Comparison of ENCODE assay signal across 12 cellular contexts in the genomic region with DNA sequence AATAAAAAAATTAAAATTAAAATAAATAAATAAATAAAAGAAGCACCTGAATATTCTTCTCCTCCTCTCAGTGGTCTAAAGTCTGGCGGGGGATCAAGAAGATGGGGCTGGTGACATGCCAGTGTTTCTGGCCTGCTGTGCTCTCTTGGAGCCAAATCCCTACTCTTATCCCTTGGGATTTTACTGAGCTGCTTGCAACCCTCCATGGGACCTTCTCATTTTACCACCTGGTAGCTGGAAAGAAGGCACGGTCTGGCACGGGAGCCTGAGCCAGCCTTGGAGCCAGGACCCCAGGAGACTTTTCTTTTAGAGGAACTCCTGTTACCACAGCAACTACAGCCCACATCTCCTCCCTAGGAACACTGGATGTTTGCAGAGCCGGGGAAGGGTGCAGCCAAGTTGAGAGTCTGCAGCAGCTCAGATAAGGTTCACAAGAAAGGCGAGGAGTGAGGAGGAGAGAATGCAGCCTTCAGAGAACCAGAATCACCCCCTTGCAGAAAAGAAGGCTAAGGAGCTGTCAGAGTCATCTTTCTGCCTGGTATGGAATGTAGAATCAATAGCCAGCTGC. TPM values are rescaled to one million over a fixed set of nuclear protein-coding genes. Genes with fewer than 3 reads are reported as not detected.
DNase-seq lines count a peak whose midpoint lies in the region; ATAC-seq and TF ChIP-seq lines count a peak whose summit lies in the region.
"Had no signal": no experiment of that assay in that cellular context is flagged by ENCODE, and none has a peak within 500 bp of the region (broad histone marks: within the 10 kb centered on the region; RNA-seq: fewer than 3 reads in every experiment).

No MANE protein-coding gene starts in this region.

- H3K27ac ChIP-seq in ovary: no peak overlapping the region

- H3K36me3 ChIP-seq in ovary: no peaks in the 10 kb centered on the region

- POLR2A ChIA-PET in activated CD4-positive, alpha-beta T cell treated with anti-CD3 and anti-CD28 coated beads, Interleukin-2, amount 10 ng/mL, durations not matched to agents 7 days and 5 days (lab: Charles Lee): interaction anchor here (0.6 kb wide), 1 partner anchor 77 kb away, joined by 3 read pairs; no protein-coding TSS in a partner anchor

- 12 to 20% (median 15%) methylated on average over 5 of the region's 5 CpGs for WGBS in ovary, 3 donors

- TF ChIP-seq EP300 in ovary (IDR thresholded peaks at IDR 0.05): no peak

- H3K36me3 Mint-ChIP-seq in activated CD4-positive, alpha-beta T cell treated with anti-CD3 and anti-CD28 coated beads, Interleukin-2, amount 10 ng/mL, durations not matched to agents 7 days and 5 days (ENCODE audit: low read depth): peaks cover 78% of the 10 kb centered on the region
- H3K36me3 Mint-ChIP-seq in activated T-helper 2 cell treated with anti-CD3 and anti-CD28 coated beads, Interferon-gamma antibody, Interleukin-2, Interleukin-4, amounts not matched to agents 10 μg/mL and 5 μg/mL and 100 μg/mL, durations not matched to agents 14 hours and 24 hours and 36 hours (ENCODE audit: low read depth): peaks cover 82% of the 10 kb centered on the region

- H3K4me3 Mint-ChIP-seq in activated CD4-positive, alpha-beta T cell treated with anti-CD3 and anti-CD28 coated beads, Interleukin-2, amount 10 ng/mL, durations not matched to agents 7 days and 5 days: peak overlapping the region; percentile 59
- H3K4me3 Mint-ChIP-seq in activated T-helper 2 cell treated with anti-CD3 and anti-CD28 coated beads, Interferon-gamma antibody, Interleukin-2, Interleukin-4, amounts not matched to agents 10 μg/mL and 5 μg/mL and 100 μg/mL, durations not matched to agents 14 hours and 24 hours and 36 hours (ENCODE audit: low read depth): peak overlapping the region; percentile 68

- no peak overlapping the region for H3K4me3 ChIP-seq in ovary

- H3K27ac Mint-ChIP-seq in activated CD4-positive, alpha-beta T cell treated with anti-CD3 and anti-CD28 coated beads, Interleukin-2, amount 10 ng/mL, durations not matched to agents 7 days and 5 days: peak overlapping the region; percentile 87
- H3K27ac Mint-ChIP-seq in activated T-helper 2 cell treated with anti-CD3 and anti-CD28 coated beads, Interferon-gamma antibody, Interleukin-2, Interleukin-4, amounts not matched to agents 10 μg/mL and 5 μg/mL and 100 μg/mL, durations not matched to agents 14 hours and 24 hours and 36 hours: peak overlapping the region; percentile 92

- no peak for TF ChIP-seq POLR2A in ovary (IDR thresholded peaks at IDR 0.05)

- no peaks in the 10 kb centered on the region for H3K9me3 ChIP-seq in ovary

- no peak for ATAC-seq in HG03025 (IDR thresholded peaks at IDR 0.05; ENCODE audit: low FRiP score, unreplicated experiment)
- ATAC-seq in GM18519 (IDR thresholded peaks at IDR 0.05; ENCODE audit: low FRiP score, unreplicated experiment): no peak

- H3K4me1 ChIP-seq in ovary (ENCODE audit: insufficient read depth): no peaks in the 10 kb centered on the region

- TF ChIP-seq CTCF in ovary (IDR thresholded peaks at IDR 0.05): no peak

- CTCF ChIA-PET in activated CD4-positive, alpha-beta T cell treated with anti-CD3 and anti-CD28 coated beads, Interleukin-2, amount 10 ng/mL, durations not matched to agents 7 days and 5 days (lab: Charles Lee): interaction anchor here (0.5 to 1.9 kb wide), 8 partner anchors 11 to 136 kb away, joined by 3 to 6 read pairs (median 3); no protein-coding TSS in a partner anchor

- no peak for DNase-seq in activated CD4-positive, alpha-beta T cell treated with anti-CD3 and anti-CD28 coated beads, Interleukin-2, amount 10 ng/mL, durations not matched to agents 7 days and 5 days
- no peak for DNase-seq in activated CD4-positive, alpha-beta T cell treated with anti-CD3 and anti-CD28 coated beads for 1 hour
- DNase-seq in NCI-H2171 treated with DMSO at 0.1 percent for 48 hours (lab: John Stamatoyannopoulos, UW): peak; percentile 96
- DNase-seq in activated T-helper 2 cell treated with anti-CD3 and anti-CD28 coated beads, Interferon-gamma antibody, Interleukin-2, Interleukin-4, amounts not matched to agents 10 μg/mL and 5 μg/mL and 100 μg/mL, durations not matched to agents 14 hours and 24 hours and 36 hours (ENCODE audit: low spot score): no peak
- DNase-seq in ovary: peak in 3 of 5 donors; percentile 39 to 62 (median 44)
- no peak for DNase-seq in NCI-H128 (lab: John Stamatoyannopoulos, UW; ENCODE audit: unreplicated experiment)
- DNase-seq: EL, NCI-H526 treated with DMSO at 0.1 percent for 48 hours, SHP77 had no signal

- no peaks in the 10 kb centered on the region for H3K27me3 Mint-ChIP-seq in activated CD4-positive, alpha-beta T cell treated with anti-CD3 and anti-CD28 coated beads, Interleukin-2, amount 10 ng/mL, durations not matched to agents 7 days and 5 days
- H3K27me3 Mint-ChIP-seq in activated T-helper 2 cell treated with anti-CD3 and anti-CD28 coated beads, Interferon-gamma antibody, Interleukin-2, Interleukin-4, amounts not matched to agents 10 μg/mL and 5 μg/mL and 100 μg/mL, durations not matched to agents 14 hours and 24 hours and 36 hours (ENCODE audit: low read depth): no peaks in the 10 kb centered on the region

- H3K27me3 ChIP-seq in ovary: no peaks in the 10 kb centered on the region

- no peaks in the 10 kb centered on the region for H3K9me3 Mint-ChIP-seq in activated CD4-positive, alpha-beta T cell treated with anti-CD3 and anti-CD28 coated beads, Interleukin-2, amount 10 ng/mL, durations not matched to agents 7 days and 5 days
- H3K9me3 Mint-ChIP-seq in activated T-helper 2 cell treated with anti-CD3 and anti-CD28 coated beads, Interferon-gamma antibody, Interleukin-2, Interleukin-4, amounts not matched to agents 10 μg/mL and 5 μg/mL and 100 μg/mL, durations not matched to agents 14 hours and 24 hours and 36 hours: no peaks in the 10 kb centered on the region

- intact Hi-C loops in activated T-helper 2 cell treated with anti-CD3 and anti-CD28 coated beads, Interferon-gamma antibody, Interleukin-2, Interleukin-4, amounts not matched to agents 10 μg/mL and 5 μg/mL and 100 μg/mL, durations not matched to agents 14 hours and 24 hours and 36 hours (cut with micrococcal nuclease): loop anchor here (1.0 kb wide), 1 partner anchor 14 kb away; no protein-coding TSS in a partner anchor
- intact Hi-C loops in ovary (cut with DNase I): no loop called here

- peaks cover 78% of the 10 kb centered on the region for H3K4me1 Mint-ChIP-seq in activated CD4-positive, alpha-beta T cell treated with anti-CD3 and anti-CD28 coated beads, Interleukin-2, amount 10 ng/mL, durations not matched to agents 7 days and 5 days
- H3K4me1 Mint-ChIP-seq in activated T-helper 2 cell treated with anti-CD3 and anti-CD28 coated beads, Interferon-gamma antibody, Interleukin-2, Interleukin-4, amounts not matched to agents 10 μg/mL and 5 μg/mL and 100 μg/mL, durations not matched to agents 14 hours and 24 hours and 36 hours (ENCODE audit: low read depth): peaks cover 65% of the 10 kb centered on the region

RNA-seq across cellular contexts. Expression of a gene that starts 21.4 kb away (rescaled TPM):
- 100 to 1,000 TPM; 368 to 402 TPM for total RNA-seq in activated CD4-positive, alpha-beta T cell treated with anti-CD3 and anti-CD28 coated beads, Interleukin-2, amount 10 ng/mL, durations not matched to agents 7 days and 5 days
- total RNA-seq in activated T-helper 2 cell treated with anti-CD3 and anti-CD28 coated beads, Interferon-gamma antibody, Interleukin-2, Interleukin-4, amounts not matched to agents 10 μg/mL and 5 μg/mL and 100 μg/mL, durations not matched to agents 14 hours and 24 hours and 36 hours: 308 and 327 TPM in 2 replicates
- 1 to 10 TPM in 3 of 7 donors, under 1 TPM in 4; 0.42 to 2.2 (median 0.69) TPM for total RNA-seq in ovary
- polyA plus RNA-seq in ovary: 1 to 10 TPM in 1 of 2 donors, under 1 TPM in 1; 0.44 to 3.4 TPM
- total RNA-seq: H4 had no signal

RNA-seq across cellular contexts. Expression of a gene that starts 41.0 kb away (rescaled TPM):
- 1 to 10 TPM; 4.0 to 4.2 TPM for total RNA-seq in activated CD4-positive, alpha-beta T cell treated with anti-CD3 and anti-CD28 coated beads, Interleukin-2, amount 10 ng/mL, durations not matched to agents 7 days and 5 days
- total RNA-seq in activated T-helper 2 cell treated with anti-CD3 and anti-CD28 coated beads, Interferon-gamma antibody, Interleukin-2, Interleukin-4, amounts not matched to agents 10 μg/mL and 5 μg/mL and 100 μg/mL, durations not matched to agents 14 hours and 24 hours and 36 hours: 2.1 and 2.2 TPM in 2 replicates
- total RNA-seq in ovary: 10 to 100 TPM; 25.3 to 55.8 (median 43.9) TPM
- 10 to 100 TPM; 27.2 to 38.9 TPM for polyA plus RNA-seq in ovary

Comparison
In these comparisons a context has a peak if more than half of its experiments do, and no peak if none do; other contexts are left out.
1. DNase-seq: peak in NCI-H2171 treated with DMSO at 0.1 percent for 48 hours (single experiment) and ovary (3 of 5); none in activated CD4-positive, alpha-beta T cell treated with anti-CD3 and anti-CD28 coated beads, Interleukin-2, amount 10 ng/mL, durations not matched to agents 7 days and 5 days (single experiment), activated CD4-positive, alpha-beta T cell treated with anti-CD3 and anti-CD28 coated beads for 1 hour (single experiment), activated T-helper 2 cell treated with anti-CD3 and anti-CD28 coated beads, Interferon-gamma antibody, Interleukin-2, Interleukin-4, amounts not matched to agents 10 μg/mL and 5 μg/mL and 100 μg/mL, durations not matched to agents 14 hours and 24 hours and 36 hours (single experiment) and NCI-H128 (single experiment).
2. RNA of a gene that starts 21.4 kb away (total RNA-seq): 368 to 402 TPM in activated CD4-positive, alpha-beta T cell treated with anti-CD3 and anti-CD28 coated beads, Interleukin-2, amount 10 ng/mL, durations not matched to agents 7 days and 5 days and 308 to 327 TPM in activated T-helper 2 cell treated with anti-CD3 and anti-CD28 coated beads, Interferon-gamma antibody, Interleukin-2, Interleukin-4, amounts not matched to agents 10 μg/mL and 5 μg/mL and 100 μg/mL, durations not matched to agents 14 hours and 24 hours and 36 hours; 0.42 to 2.2 TPM in ovary; every median in the first group is over 10 times any median in the second.